In the genomic region with DNA sequence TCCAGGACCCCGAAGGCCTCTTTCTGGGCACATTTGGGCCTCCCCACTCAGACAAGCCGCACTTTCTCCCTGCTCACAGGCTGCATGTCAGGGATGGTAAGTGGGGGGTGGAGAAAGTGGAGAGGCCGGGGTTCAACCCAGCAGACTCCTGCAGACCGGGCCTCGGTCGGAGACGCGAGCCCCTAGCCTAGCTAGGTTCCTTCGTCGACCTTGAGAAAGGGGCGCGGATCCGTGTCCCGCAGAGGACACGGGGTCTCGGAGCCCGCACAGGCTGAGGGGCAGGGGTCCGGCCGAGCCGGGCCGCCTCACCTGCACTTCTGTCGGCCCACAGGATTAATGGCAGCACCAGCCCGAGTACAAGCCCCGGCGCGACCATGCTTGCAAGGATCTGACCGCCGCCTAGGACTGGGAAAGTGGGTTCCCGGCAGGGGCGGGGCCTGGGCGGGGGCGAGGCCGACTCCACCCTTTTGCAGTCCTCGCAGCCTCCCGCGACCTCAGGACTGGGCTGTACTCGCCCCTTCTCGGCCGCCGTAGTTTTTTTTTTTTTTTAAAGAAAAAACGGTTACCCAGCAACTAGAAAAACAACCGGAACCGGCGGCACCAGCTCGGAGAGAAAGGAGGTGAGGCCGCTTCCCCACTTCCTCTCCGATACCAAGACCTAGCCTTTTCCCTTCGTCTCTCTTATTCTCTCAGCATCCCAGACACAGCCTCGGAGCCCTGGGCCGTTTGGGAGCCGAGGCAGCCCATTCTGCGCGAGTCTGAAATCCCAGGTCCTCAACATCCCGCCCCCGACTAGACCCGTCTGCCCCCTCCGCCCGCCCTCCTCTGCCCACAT, we compare ENCODE assay signal across 1 cellular context.
TF ChIP-seq lines count a peak whose summit lies in the region.

A gene with protein sequence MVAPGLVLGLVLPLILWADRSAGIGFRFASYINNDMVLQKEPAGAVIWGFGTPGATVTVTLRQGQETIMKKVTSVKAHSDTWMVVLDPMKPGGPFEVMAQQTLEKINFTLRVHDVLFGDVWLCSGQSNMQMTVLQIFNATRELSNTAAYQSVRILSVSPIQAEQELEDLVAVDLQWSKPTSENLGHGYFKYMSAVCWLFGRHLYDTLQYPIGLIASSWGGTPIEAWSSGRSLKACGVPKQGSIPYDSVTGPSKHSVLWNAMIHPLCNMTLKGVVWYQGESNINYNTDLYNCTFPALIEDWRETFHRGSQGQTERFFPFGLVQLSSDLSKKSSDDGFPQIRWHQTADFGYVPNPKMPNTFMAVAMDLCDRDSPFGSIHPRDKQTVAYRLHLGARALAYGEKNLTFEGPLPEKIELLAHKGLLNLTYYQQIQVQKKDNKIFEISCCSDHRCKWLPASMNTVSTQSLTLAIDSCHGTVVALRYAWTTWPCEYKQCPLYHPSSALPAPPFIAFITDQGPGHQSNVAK (minus strand): TSS at position 407 of the 835 bp plus-strand sequence. CDS start 31 bp downstream, at position 376.
A gene (plus strand): TSS at position 572 of the 835 bp plus-strand sequence. CDS start 1,361 bp downstream, outside the sequence.

TF ChIP-seq in HEK293, 187 proteins besides CTCF, POLR2A, EP300 and RAD21 (continued from another document and continues in another):
- TF ChIP-seq, protein P1, sequence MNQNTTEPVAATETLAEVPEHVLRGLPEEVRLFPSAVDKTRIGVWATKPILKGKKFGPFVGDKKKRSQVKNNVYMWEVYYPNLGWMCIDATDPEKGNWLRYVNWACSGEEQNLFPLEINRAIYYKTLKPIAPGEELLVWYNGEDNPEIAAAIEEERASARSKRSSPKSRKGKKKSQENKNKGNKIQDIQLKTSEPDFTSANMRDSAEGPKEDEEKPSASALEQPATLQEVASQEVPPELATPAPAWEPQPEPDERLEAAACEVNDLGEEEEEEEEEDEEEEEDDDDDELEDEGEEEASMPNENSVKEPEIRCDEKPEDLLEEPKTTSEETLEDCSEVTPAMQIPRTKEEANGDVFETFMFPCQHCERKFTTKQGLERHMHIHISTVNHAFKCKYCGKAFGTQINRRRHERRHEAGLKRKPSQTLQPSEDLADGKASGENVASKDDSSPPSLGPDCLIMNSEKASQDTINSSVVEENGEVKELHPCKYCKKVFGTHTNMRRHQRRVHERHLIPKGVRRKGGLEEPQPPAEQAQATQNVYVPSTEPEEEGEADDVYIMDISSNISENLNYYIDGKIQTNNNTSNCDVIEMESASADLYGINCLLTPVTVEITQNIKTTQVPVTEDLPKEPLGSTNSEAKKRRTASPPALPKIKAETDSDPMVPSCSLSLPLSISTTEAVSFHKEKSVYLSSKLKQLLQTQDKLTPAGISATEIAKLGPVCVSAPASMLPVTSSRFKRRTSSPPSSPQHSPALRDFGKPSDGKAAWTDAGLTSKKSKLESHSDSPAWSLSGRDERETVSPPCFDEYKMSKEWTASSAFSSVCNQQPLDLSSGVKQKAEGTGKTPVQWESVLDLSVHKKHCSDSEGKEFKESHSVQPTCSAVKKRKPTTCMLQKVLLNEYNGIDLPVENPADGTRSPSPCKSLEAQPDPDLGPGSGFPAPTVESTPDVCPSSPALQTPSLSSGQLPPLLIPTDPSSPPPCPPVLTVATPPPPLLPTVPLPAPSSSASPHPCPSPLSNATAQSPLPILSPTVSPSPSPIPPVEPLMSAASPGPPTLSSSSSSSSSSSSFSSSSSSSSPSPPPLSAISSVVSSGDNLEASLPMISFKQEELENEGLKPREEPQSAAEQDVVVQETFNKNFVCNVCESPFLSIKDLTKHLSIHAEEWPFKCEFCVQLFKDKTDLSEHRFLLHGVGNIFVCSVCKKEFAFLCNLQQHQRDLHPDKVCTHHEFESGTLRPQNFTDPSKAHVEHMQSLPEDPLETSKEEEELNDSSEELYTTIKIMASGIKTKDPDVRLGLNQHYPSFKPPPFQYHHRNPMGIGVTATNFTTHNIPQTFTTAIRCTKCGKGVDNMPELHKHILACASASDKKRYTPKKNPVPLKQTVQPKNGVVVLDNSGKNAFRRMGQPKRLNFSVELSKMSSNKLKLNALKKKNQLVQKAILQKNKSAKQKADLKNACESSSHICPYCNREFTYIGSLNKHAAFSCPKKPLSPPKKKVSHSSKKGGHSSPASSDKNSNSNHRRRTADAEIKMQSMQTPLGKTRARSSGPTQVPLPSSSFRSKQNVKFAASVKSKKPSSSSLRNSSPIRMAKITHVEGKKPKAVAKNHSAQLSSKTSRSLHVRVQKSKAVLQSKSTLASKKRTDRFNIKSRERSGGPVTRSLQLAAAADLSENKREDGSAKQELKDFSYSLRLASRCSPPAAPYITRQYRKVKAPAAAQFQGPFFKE (tag by site-specific recombination; IDR thresholded peaks at IDR 0.05; ENCODE audit: borderline replicate concordance), result no peak
- TF ChIP-seq, protein P2, sequence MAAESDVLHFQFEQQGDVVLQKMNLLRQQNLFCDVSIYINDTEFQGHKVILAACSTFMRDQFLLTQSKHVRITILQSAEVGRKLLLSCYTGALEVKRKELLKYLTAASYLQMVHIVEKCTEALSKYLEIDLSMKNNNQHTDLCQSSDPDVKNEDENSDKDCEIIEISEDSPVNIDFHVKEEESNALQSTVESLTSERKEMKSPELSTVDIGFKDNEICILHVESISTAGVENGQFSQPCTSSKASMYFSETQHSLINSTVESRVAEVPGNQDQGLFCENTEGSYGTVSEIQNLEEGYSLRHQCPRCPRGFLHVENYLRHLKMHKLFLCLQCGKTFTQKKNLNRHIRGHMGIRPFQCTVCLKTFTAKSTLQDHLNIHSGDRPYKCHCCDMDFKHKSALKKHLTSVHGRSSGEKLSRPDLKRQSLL (tag by site-specific recombination; IDR thresholded peaks at IDR 0.05), result no peak
- TF ChIP-seq ZNF211 (tag by site-specific recombination; IDR thresholded peaks at IDR 0.05; ENCODE audit: low read depth) (no peak), ZBTB7A (tag by site-specific recombination; IDR thresholded peaks at IDR 0.05; ENCODE audit: low read depth) (no peak), ZBTB1 (tag by site-specific recombination; IDR thresholded peaks at IDR 0.05) (no peak), ZXDB (tag by site-specific recombination; IDR thresholded peaks at IDR 0.05) (peak; percentile 34; the same call in 1 of the 2 replicates), ZNF391 (tag by site-specific recombination; IDR thresholded peaks at IDR 0.05; ENCODE audit: borderline replicate concordance, low read depth) (no peak), ZFP37 (tag by site-specific recombination; IDR thresholded peaks at IDR 0.05) (no peak), HOXD13 (CRISPR knock-in tag; IDR thresholded peaks at IDR 0.05; ENCODE audit: borderline replicate concordance) (no peak), SCRT1 (tag by site-specific recombination; IDR thresholded peaks at IDR 0.05; ENCODE audit: borderline replicate concordance) (no peak), ZNF664 (tag by site-specific recombination; IDR thresholded peaks at IDR 0.05) (no peak), ZNF423 (tag by site-specific recombination; IDR thresholded peaks at IDR 0.05) (no peak), ZNF335 (tag by site-specific recombination; conservative IDR thresholded peaks at IDR 0.05) (peak; percentile 55), ZBTB8A (tag by site-specific recombination; IDR thresholded peaks at IDR 0.05) (peak; percentile 28; the same call in 1 of the 2 replicates), ZNF837 (tag by site-specific recombination; IDR thresholded peaks at IDR 0.05) (no peak), SP7 (tag by site-specific recombination; IDR thresholded peaks at IDR 0.05) (peak; percentile 56; the same call in 1 of the 2 replicates), ZBTB21 (tag by site-specific recombination; IDR thresholded peaks at IDR 0.05) (no peak), ZBTB17 (tag by site-specific recombination; IDR thresholded peaks at IDR 0.05) (peak; percentile 47), ZNF561 (tag by site-specific recombination; IDR thresholded peaks at IDR 0.05; ENCODE audit: borderline replicate concordance) (no peak), ZNF792 (tag by site-specific recombination; IDR thresholded peaks at IDR 0.05) (no peak), ZNF223 (tag by site-specific recombination; IDR thresholded peaks at IDR 0.05) (no peak), ZNF112 (tag by site-specific recombination; IDR thresholded peaks at IDR 0.05) (no peak), MZF1 (tag by site-specific recombination; IDR thresholded peaks at IDR 0.05; ENCODE audit: borderline replicate concordance) (no peak), ZNF626 (tag by site-specific recombination; IDR thresholded peaks at IDR 0.05) (no peak), ZNF214 (tag by site-specific recombination; IDR thresholded peaks at IDR 0.05; ENCODE audit: borderline replicate concordance) (no peak)
- TF ChIP-seq, protein P3, sequence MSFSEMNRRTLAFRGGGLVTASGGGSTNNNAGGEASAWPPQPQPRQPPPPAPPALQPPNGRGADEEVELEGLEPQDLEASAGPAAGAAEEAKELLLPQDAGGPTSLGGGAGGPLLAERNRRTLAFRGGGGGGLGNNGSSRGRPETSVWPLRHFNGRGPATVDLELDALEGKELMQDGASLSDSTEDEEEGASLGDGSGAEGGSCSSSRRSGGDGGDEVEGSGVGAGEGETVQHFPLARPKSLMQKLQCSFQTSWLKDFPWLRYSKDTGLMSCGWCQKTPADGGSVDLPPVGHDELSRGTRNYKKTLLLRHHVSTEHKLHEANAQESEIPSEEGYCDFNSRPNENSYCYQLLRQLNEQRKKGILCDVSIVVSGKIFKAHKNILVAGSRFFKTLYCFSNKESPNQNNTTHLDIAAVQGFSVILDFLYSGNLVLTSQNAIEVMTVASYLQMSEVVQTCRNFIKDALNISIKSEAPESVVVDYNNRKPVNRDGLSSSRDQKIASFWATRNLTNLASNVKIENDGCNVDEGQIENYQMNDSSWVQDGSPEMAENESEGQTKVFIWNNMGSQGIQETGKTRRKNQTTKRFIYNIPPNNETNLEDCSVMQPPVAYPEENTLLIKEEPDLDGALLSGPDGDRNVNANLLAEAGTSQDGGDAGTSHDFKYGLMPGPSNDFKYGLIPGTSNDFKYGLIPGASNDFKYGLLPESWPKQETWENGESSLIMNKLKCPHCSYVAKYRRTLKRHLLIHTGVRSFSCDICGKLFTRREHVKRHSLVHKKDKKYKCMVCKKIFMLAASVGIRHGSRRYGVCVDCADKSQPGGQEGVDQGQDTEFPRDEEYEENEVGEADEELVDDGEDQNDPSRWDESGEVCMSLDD (tag by site-specific recombination; IDR thresholded peaks at IDR 0.05), result no peak
- TF ChIP-seq, protein P4, sequence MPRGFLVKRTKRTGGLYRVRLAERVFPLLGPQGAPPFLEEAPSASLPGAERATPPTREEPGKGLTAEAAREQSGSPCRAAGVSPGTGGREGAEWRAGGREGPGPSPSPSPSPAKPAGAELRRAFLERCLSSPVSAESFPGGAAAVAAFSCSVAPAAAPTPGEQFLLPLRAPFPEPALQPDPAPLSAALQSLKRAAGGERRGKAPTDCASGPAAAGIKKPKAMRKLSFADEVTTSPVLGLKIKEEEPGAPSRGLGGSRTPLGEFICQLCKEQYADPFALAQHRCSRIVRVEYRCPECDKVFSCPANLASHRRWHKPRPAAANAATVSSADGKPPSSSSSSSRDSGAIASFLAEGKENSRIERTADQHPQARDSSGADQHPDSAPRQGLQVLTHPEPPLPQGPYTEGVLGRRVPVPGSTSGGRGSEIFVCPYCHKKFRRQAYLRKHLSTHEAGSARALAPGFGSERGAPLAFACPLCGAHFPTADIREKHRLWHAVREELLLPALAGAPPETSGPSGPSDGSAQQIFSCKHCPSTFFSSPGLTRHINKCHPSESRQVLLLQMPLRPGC (tag by site-specific recombination; IDR thresholded peaks at IDR 0.05), result no peak
- TF ChIP-seq, protein P5, sequence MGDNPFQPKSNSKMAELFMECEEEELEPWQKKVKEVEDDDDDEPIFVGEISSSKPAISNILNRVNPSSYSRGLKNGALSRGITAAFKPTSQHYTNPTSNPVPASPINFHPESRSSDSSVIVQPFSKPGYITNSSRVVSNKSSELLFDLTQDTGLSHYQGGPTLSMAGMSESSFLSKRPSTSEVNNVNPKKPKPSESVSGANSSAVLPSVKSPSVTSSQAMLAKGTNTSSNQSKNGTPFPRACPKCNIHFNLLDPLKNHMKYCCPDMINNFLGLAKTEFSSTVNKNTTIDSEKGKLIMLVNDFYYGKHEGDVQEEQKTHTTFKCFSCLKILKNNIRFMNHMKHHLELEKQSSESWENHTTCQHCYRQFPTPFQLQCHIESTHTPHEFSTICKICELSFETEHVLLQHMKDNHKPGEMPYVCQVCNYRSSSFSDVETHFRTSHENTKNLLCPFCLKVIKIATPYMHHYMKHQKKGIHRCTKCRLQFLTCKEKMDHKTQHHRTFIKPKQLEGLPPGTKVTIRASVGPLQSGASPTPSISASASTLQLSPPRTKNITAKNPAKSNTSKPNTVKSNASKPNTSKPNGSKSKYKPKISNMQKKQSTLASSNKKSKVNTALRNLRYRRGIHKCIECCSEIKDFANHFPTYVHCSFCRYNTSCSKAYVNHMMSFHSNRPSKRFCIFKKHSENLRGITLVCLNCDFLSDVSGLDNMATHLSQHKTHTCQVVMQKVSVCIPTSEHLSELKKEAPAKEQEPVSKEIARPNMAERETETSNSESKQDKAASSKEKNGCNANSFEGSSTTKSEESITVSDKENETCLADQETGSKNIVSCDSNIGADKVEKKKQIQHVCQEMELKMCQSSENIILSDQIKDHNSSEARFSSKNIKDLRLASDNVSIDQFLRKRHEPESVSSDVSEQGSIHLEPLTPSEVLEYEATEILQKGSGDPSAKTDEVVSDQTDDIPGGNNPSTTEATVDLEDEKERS (tag by site-specific recombination; IDR thresholded peaks at IDR 0.05), result no peak
- TF ChIP-seq, protein P6, sequence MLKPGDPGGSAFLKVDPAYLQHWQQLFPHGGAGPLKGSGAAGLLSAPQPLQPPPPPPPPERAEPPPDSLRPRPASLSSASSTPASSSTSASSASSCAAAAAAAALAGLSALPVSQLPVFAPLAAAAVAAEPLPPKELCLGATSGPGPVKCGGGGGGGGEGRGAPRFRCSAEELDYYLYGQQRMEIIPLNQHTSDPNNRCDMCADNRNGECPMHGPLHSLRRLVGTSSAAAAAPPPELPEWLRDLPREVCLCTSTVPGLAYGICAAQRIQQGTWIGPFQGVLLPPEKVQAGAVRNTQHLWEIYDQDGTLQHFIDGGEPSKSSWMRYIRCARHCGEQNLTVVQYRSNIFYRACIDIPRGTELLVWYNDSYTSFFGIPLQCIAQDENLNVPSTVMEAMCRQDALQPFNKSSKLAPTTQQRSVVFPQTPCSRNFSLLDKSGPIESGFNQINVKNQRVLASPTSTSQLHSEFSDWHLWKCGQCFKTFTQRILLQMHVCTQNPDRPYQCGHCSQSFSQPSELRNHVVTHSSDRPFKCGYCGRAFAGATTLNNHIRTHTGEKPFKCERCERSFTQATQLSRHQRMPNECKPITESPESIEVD (tag by site-specific recombination; IDR thresholded peaks at IDR 0.05), result no peak
- TF ChIP-seq, protein P7, sequence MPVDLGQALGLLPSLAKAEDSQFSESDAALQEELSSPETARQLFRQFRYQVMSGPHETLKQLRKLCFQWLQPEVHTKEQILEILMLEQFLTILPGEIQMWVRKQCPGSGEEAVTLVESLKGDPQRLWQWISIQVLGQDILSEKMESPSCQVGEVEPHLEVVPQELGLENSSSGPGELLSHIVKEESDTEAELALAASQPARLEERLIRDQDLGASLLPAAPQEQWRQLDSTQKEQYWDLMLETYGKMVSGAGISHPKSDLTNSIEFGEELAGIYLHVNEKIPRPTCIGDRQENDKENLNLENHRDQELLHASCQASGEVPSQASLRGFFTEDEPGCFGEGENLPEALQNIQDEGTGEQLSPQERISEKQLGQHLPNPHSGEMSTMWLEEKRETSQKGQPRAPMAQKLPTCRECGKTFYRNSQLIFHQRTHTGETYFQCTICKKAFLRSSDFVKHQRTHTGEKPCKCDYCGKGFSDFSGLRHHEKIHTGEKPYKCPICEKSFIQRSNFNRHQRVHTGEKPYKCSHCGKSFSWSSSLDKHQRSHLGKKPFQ (tag by site-specific recombination; IDR thresholded peaks at IDR 0.05), result no peak
- TF ChIP-seq, protein P8, sequence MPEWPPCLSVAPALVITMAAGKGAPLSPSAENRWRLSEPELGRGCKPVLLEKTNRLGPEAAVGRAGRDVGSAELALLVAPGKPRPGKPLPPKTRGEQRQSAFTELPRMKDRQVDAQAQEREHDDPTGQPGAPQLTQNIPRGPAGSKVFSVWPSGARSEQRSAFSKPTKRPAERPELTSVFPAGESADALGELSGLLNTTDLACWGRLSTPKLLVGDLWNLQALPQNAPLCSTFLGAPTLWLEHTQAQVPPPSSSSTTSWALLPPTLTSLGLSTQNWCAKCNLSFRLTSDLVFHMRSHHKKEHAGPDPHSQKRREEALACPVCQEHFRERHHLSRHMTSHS (tag by site-specific recombination; IDR thresholded peaks at IDR 0.05), result no peak
